11 cellular contexts compared by ENCODE assay signal in the genomic region with DNA sequence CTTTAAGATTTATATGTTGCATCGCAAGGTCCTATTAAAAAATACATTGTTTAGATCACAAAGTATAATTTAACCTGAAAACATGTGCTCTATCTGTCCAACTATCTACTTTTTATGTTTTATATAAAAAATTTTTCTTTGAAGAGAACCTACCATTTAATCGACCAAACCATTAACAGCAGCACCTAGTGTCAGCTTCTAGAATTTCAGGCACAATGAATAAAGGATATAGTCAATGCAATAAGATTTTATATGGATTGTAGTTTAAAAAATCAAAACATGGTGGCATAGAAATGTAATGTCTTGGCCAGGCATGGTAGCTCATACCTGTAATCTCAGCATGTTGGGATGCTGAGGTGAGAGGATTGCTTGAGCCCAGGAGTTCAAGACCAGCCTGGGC.
DNase-seq lines count a peak whose midpoint lies in the region; ATAC-seq and TF ChIP-seq lines count a peak whose summit lies in the region.
"Had no signal": no experiment of that assay in that cellular context is flagged by ENCODE, and none has a peak within 500 bp of the region (broad histone marks: within the 10 kb centered on the region; RNA-seq: fewer than 3 reads in every experiment).

No MANE protein-coding gene starts in this region.

- H3K4me3 Mint-ChIP-seq in WTC11, result no peak overlapping the region
- no peak overlapping the region for H3K4me3 Mint-ChIP-seq in nephron progenitor cell
- no peak overlapping the region for H3K4me3 Mint-ChIP-seq in activated CD4-positive, alpha-beta T cell treated with anti-CD3 and anti-CD28 coated beads, Interleukin-2, amount 10 ng/mL, durations not matched to agents 24 days and 14 days
- H3K4me3 Mint-ChIP-seq: T-helper 1 cell treated with Interleukin-12 subunit alpha and Interleukin-12 subunit beta and Interleukin-4 antibody, amounts not matched to agents 30 μg/mL and 1 μg/mL, for 36 hours had no signal

- H3K27me3 Mint-ChIP-seq in WTC11 (ENCODE audit: low read depth) (no peaks in the 10 kb centered on the region), nephron progenitor cell (ENCODE audit: low read depth, poor library complexity) (no peaks in the 10 kb centered on the region)
- no peaks in the 10 kb centered on the region for H3K27me3 Mint-ChIP-seq in activated CD4-positive, alpha-beta T cell treated with anti-CD3 and anti-CD28 coated beads, Interleukin-2, amount 10 ng/mL, durations not matched to agents 24 days and 14 days

- H3K4me3 ChIP-seq in GM06990 (replicated peaks; ENCODE audit: low read depth, low read length), result no peak overlapping the region
- H3K4me3 ChIP-seq: right atrium auricular region had no signal

- H3K27ac Mint-ChIP-seq in WTC11 (no peak overlapping the region), nephron progenitor cell (no peak overlapping the region)
- no peak overlapping the region for H3K27ac Mint-ChIP-seq in activated CD4-positive, alpha-beta T cell treated with anti-CD3 and anti-CD28 coated beads, Interleukin-2, amount 10 ng/mL, durations not matched to agents 24 days and 14 days
- H3K27ac Mint-ChIP-seq: T-helper 1 cell treated with Interleukin-12 subunit alpha and Interleukin-12 subunit beta and Interleukin-4 antibody, amounts not matched to agents 30 μg/mL and 1 μg/mL, for 36 hours had no signal

- H3K36me3 ChIP-seq in GM06990 (ENCODE audit: control insufficient read depth, insufficient read depth, low read length), result no peaks in the 10 kb centered on the region
- H3K36me3 ChIP-seq: right atrium auricular region had no signal

- no peaks in the 10 kb centered on the region for H3K4me1 Mint-ChIP-seq in WTC11
- H3K4me1 Mint-ChIP-seq in nephron progenitor cell, result peaks cover 35% of the 10 kb centered on the region
- H3K4me1 Mint-ChIP-seq in activated CD4-positive, alpha-beta T cell treated with anti-CD3 and anti-CD28 coated beads, Interleukin-2, amount 10 ng/mL, durations not matched to agents 24 days and 14 days, result no peaks in the 10 kb centered on the region

- H3K27me3 ChIP-seq in GM06990 (replicated peaks; ENCODE audit: control insufficient read depth, insufficient read depth, low read length), result no peaks in the 10 kb centered on the region; the same call in none of the 2 replicates
- H3K27me3 ChIP-seq: right atrium auricular region had no signal

- CTCF ChIA-PET in WTC11 (lab: Charles Lee), result interaction anchor here (0.6 to 1.9 kb wide), 8 partner anchors 9 to 310 kb away, joined by 3 to 7 read pairs (median 4); no protein-coding TSS in a partner anchor

- ATAC-seq in HG03432 (IDR thresholded peaks at IDR 0.05; ENCODE audit: unreplicated experiment) (peak; percentile 42), WTC11 (no peak)

- intact Hi-C loops in activated CD4-positive, alpha-beta T cell treated with anti-CD3 and anti-CD28 coated beads, Interleukin-2, amount 10 ng/mL, durations not matched to agents 24 days and 14 days (cut with micrococcal nuclease), result no loop called here

- TF ChIP-seq CTCF in GM06990 (IDR thresholded peaks at IDR 0.05; ENCODE audit: insufficient read depth, low read length, poor library complexity, severe bottlenecking) (peak; percentile 52), WTC11 (IDR thresholded peaks at IDR 0.05) (peak; percentile 14; the same call in 1 of the 2 replicates), nephron progenitor cell (IDR thresholded peaks at IDR 0.05) (peak; percentile 38)

- H3K36me3 Mint-ChIP-seq in WTC11 (0 out of 2 replicates have a peak, but pooled peaks cover 2% of the 10 kb centered on the region), nephron progenitor cell (ENCODE audit: low read depth) (peaks cover 11% of the 10 kb centered on the region)
- no peaks in the 10 kb centered on the region for H3K36me3 Mint-ChIP-seq in activated CD4-positive, alpha-beta T cell treated with anti-CD3 and anti-CD28 coated beads, Interleukin-2, amount 10 ng/mL, durations not matched to agents 24 days and 14 days (ENCODE audit: low read depth)

- POLR2A ChIA-PET in WTC11 (lab: Charles Lee), result no interaction called here

- peaks cover 12% of the 10 kb centered on the region for H3K9me3 Mint-ChIP-seq in WTC11
- peaks cover 7% of the 10 kb centered on the region for H3K9me3 Mint-ChIP-seq in nephron progenitor cell
- no peaks in the 10 kb centered on the region for H3K9me3 Mint-ChIP-seq in activated CD4-positive, alpha-beta T cell treated with anti-CD3 and anti-CD28 coated beads, Interleukin-2, amount 10 ng/mL, durations not matched to agents 24 days and 14 days

- DNase-seq in GM06990 (ENCODE audit: extremely low read depth, insufficient read length) (no peak), WTC11 (ENCODE audit: low spot score) (no peak), nephron progenitor cell (no peak), NCI-H2196 treated with DMSO at 0.1 percent for 48 hours (lab: John Stamatoyannopoulos, UW; ENCODE audit: unreplicated experiment) (no peak), NCI-H2081 treated with DMSO at 0.1 percent for 48 hours (lab: John Stamatoyannopoulos, UW) (no peak)
- DNase-seq in activated CD4-positive, alpha-beta T cell treated with anti-CD3 and anti-CD28 coated beads, Interleukin-2, amount 10 ng/mL, durations not matched to agents 24 days and 14 days, result no peak
- DNase-seq: activated CD8-positive, alpha-beta memory T cell treated with anti-CD3 and anti-CD28 coated beads, Interleukin-2, amount 50 U/mL, for 4 hours; NCI-H446 had no signal

TF ChIP-seq in WTC11, 78 proteins besides CTCF, POLR2A, EP300 and RAD21:
- TF ChIP-seq ZNF317 (CRISPR knock-in tag; IDR thresholded peaks at IDR 0.05; ENCODE audit: borderline replicate concordance, low read depth) (no peak), ZNF416 (CRISPR knock-in tag; IDR thresholded peaks at IDR 0.05) (no peak), ZBTB21 (CRISPR knock-in tag; IDR thresholded peaks at IDR 0.05; ENCODE audit: borderline replicate concordance) (no peak), NR1H2 (CRISPR knock-in tag; IDR thresholded peaks at IDR 0.05) (no peak), ZNF219 (CRISPR knock-in tag; IDR thresholded peaks at IDR 0.05; ENCODE audit: borderline replicate concordance) (no peak)
- TF ChIP-seq, protein P1, sequence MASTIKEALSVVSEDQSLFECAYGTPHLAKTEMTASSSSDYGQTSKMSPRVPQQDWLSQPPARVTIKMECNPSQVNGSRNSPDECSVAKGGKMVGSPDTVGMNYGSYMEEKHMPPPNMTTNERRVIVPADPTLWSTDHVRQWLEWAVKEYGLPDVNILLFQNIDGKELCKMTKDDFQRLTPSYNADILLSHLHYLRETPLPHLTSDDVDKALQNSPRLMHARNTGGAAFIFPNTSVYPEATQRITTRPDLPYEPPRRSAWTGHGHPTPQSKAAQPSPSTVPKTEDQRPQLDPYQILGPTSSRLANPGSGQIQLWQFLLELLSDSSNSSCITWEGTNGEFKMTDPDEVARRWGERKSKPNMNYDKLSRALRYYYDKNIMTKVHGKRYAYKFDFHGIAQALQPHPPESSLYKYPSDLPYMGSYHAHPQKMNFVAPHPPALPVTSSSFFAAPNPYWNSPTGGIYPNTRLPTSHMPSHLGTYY (CRISPR knock-in tag; IDR thresholded peaks at IDR 0.05), result no peak
- TF ChIP-seq, protein P2, sequence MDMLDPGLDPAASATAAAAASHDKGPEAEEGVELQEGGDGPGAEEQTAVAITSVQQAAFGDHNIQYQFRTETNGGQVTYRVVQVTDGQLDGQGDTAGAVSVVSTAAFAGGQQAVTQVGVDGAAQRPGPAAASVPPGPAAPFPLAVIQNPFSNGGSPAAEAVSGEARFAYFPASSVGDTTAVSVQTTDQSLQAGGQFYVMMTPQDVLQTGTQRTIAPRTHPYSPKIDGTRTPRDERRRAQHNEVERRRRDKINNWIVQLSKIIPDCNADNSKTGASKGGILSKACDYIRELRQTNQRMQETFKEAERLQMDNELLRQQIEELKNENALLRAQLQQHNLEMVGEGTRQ (CRISPR knock-in tag; IDR thresholded peaks at IDR 0.05), result no peak
- TF ChIP-seq, protein P3, sequence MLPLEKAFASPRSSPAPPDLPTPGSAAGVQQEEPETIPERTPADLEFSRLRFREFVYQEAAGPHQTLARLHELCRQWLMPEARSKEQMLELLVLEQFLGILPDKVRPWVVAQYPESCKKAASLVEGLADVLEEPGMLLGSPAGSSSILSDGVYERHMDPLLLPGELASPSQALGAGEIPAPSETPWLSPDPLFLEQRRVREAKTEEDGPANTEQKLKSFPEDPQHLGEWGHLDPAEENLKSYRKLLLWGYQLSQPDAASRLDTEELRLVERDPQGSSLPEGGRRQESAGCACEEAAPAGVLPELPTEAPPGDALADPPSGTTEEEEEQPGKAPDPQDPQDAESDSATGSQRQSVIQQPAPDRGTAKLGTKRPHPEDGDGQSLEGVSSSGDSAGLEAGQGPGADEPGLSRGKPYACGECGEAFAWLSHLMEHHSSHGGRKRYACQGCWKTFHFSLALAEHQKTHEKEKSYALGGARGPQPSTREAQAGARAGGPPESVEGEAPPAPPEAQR (CRISPR knock-in tag; IDR thresholded peaks at IDR 0.05), result no peak
